Comparison of ENCODE assay signal across 8 cellular contexts in the genomic region with DNA sequence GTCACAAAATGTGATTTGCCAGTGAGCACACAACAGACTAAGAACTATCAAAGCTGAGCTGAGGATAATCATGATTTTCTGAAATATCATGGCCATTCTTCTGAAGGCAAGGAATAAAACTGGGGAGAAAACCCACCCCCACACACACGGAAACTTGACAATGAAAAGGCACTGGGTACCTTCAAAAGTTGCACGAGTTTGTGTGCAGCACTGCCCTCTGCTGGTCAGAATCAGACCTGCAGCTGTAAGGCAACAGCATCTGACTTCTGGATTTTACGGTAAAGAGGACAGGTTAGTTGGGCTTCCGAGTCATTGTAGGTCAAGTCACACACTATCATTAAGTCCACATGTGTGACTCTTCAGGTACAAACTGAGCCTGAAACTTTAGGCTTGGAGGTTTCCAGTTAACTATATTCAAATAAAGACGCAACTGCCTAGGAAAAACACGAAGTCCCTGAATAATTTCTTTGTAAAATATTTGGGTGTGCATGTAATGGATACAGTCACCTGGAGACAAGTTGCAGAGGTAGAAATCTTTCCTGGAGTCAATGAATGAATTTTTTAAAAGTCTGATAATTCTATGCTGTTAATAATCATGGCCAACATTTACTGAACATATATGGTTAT.
A peak's percentile ranks its signal among the peaks of the same experiment; 100 is the strongest.
DNase-seq lines count a peak whose midpoint lies in the region; ATAC-seq, FAIRE-seq and TF ChIP-seq lines count a peak whose summit lies in the region.

No MANE protein-coding gene starts in this region.

- no CpG with 5 or more reads among the region's 6 CpGs for WGBS in trophoblast cell (ENCODE audit: extremely low coverage, insufficient coverage, insufficient read length)

- H3K14ac ChIP-seq in trophoblast cell (ENCODE audit: low read length): no peak overlapping the region

- H3K4me3 Mint-ChIP-seq in activated naive CD4-positive, alpha-beta T cell treated with anti-CD3 and anti-CD28 coated beads for 36 hours: no peak overlapping the region

- peak; percentile 88 for ATAC-seq in upper lobe of right lung
- no peak for ATAC-seq in GM21619 (IDR thresholded peaks at IDR 0.05; ENCODE audit: unreplicated experiment)

- H3K9ac ChIP-seq in trophoblast cell (ENCODE audit: low read length): no peak overlapping the region

- H3K27ac ChIP-seq in trophoblast cell (ENCODE audit: low read depth, low read length): no peak overlapping the region
- no peak overlapping the region for H3K27ac ChIP-seq in upper lobe of right lung

- CTCF ChIA-PET in activated naive CD4-positive, alpha-beta T cell treated with anti-CD3 and anti-CD28 coated beads for 36 hours (lab: Charles Lee): interaction anchor here (0.6 to 5.3 kb wide), 15 partner anchors 10 to 290 kb away, joined by 3 to 32 read pairs (median 3); no protein-coding TSS in a partner anchor

- FAIRE-seq in HTR-8/SVneo (lab: Jason Lieb, UNC): peak; percentile 44

- H4K8ac ChIP-seq in trophoblast cell (ENCODE audit: low read depth, low read length): no peak overlapping the region

- H3K4me3 ChIP-seq in trophoblast cell (ENCODE audit: low read depth, low read length) (no peak overlapping the region), upper lobe of right lung (no peak overlapping the region)

- H2BK120ac ChIP-seq in trophoblast cell (ENCODE audit: insufficient read depth, low read length, poor library complexity): no peak overlapping the region

- no peak overlapping the region for H3K27ac Mint-ChIP-seq in activated naive CD4-positive, alpha-beta T cell treated with anti-CD3 and anti-CD28 coated beads for 36 hours

- no peak overlapping the region for H3K18ac ChIP-seq in trophoblast cell (ENCODE audit: low read length)

- H3K79me1 ChIP-seq in trophoblast cell (ENCODE audit: low read length): no peaks in the 10 kb centered on the region

- no peaks in the 10 kb centered on the region for H3K9me3 ChIP-seq in trophoblast cell (ENCODE audit: insufficient read depth, low read depth, low read length)
- H3K9me3 ChIP-seq in upper lobe of right lung: no peaks in the 10 kb centered on the region

- H3K27me3 ChIP-seq in trophoblast cell (ENCODE audit: insufficient read depth, low read length): no peaks in the 10 kb centered on the region
- peaks cover 5% of the 10 kb centered on the region for H3K27me3 ChIP-seq in upper lobe of right lung

- H3K23ac ChIP-seq in trophoblast cell (ENCODE audit: low read length): no peak overlapping the region

- H3K4me1 ChIP-seq in trophoblast cell (ENCODE audit: control insufficient read depth in 1 of 2, insufficient read depth in 2 of 2, low read length in 2 of 2) (no peaks in the 10 kb centered on the region), upper lobe of right lung (no peaks in the 10 kb centered on the region)

- no peak overlapping the region for H2BK5ac ChIP-seq in trophoblast cell (ENCODE audit: low read depth, low read length, poor library complexity)

- no peak overlapping the region for H4K91ac ChIP-seq in trophoblast cell (ENCODE audit: low read depth, low read length)

- H3K79me2 ChIP-seq in trophoblast cell (ENCODE audit: control insufficient read depth, insufficient read depth, low read length, poor library complexity): no peaks in the 10 kb centered on the region

- TF ChIP-seq CTCF in upper lobe of right lung (IDR thresholded peaks at IDR 0.05): peak; percentile 91

- H2AFZ ChIP-seq in trophoblast cell (ENCODE audit: insufficient read depth, low read length, poor library complexity): no peak overlapping the region

- H3K27me3 Mint-ChIP-seq in activated naive CD4-positive, alpha-beta T cell treated with anti-CD3 and anti-CD28 coated beads for 36 hours (ENCODE audit: low read depth): no peaks in the 10 kb centered on the region

- H3K4me1 Mint-ChIP-seq in activated naive CD4-positive, alpha-beta T cell treated with anti-CD3 and anti-CD28 coated beads for 36 hours (ENCODE audit: low read depth): no peaks in the 10 kb centered on the region

- H3K4me2 ChIP-seq in trophoblast cell (ENCODE audit: low read length): no peak overlapping the region

- in situ Hi-C loops in SK-MEL-5 (cut with HindIII; ENCODE audit: low pct_unique_long_range_greater_than_20kb, low sequenced_read_pairs): no loop called here

- H2AK5ac ChIP-seq in trophoblast cell (ENCODE audit: low read length): no peak overlapping the region

- no peak overlapping the region for H4K12ac ChIP-seq in trophoblast cell (ENCODE audit: low read depth, low read length)

- H3K9me3 Mint-ChIP-seq in activated naive CD4-positive, alpha-beta T cell treated with anti-CD3 and anti-CD28 coated beads for 36 hours: no peaks in the 10 kb centered on the region

- H3K36me3 ChIP-seq in trophoblast cell (ENCODE audit: control insufficient read depth in 1 of 2, insufficient read depth in 2 of 2, low read length in 2 of 2) (no peaks in the 10 kb centered on the region), upper lobe of right lung (no peaks in the 10 kb centered on the region)

- H3K4ac ChIP-seq in trophoblast cell (ENCODE audit: low read depth, low read length): no peak overlapping the region

- no peaks in the 10 kb centered on the region for H3K36me3 Mint-ChIP-seq in activated naive CD4-positive, alpha-beta T cell treated with anti-CD3 and anti-CD28 coated beads for 36 hours (ENCODE audit: low read depth)

- intact Hi-C loops in activated naive CD4-positive, alpha-beta T cell treated with anti-CD3 and anti-CD28 coated beads for 36 hours (cut with micrococcal nuclease): loop anchor here (1.0 to 5.0 kb wide), 4 partner anchors 155 to 831 kb away; no protein-coding TSS in a partner anchor
- intact Hi-C loops in head of caudate nucleus (cut with DNase I): loop anchor here (10.0 kb wide), 1 partner anchor 227 kb away; no protein-coding TSS in a partner anchor
- intact Hi-C loops in upper lobe of right lung (cut with DNase I): loop anchor here (10.0 kb wide), 1 partner anchor 293 kb away; no protein-coding TSS in a partner anchor

- H2BK12ac ChIP-seq in trophoblast cell (ENCODE audit: low read length): no peak overlapping the region

- DNase-seq in DMS79 treated with DMSO at 0.1 percent for 48 hours (lab: John Stamatoyannopoulos, UW) (peak; percentile 23), HTR-8/SVneo (ENCODE audit: insufficient read length, low spot score) (peak; percentile 46), SK-MEL-5 (ENCODE audit: low read depth, low spot score) (peak; percentile 75), head of caudate nucleus (peak; percentile 21 to 94 (median 84)), trophoblast cell (peak; percentile 56 to 91), upper lobe of right lung (peak; percentile 77)
- DNase-seq in activated naive CD4-positive, alpha-beta T cell treated with anti-CD3 and anti-CD28 coated beads for 36 hours: peak; percentile 92

Comparison
In these comparisons a context has a peak if more than half of its experiments do, and no peak if none do; other contexts are left out.
1. DNase-seq: peak in every context shown above with its lines; median percentile 92 in activated naive CD4-positive, alpha-beta T cell treated with anti-CD3 and anti-CD28 coated beads for 36 hours; 84 in head of caudate nucleus; 77 in upper lobe of right lung; 75 in SK-MEL-5; 74 in trophoblast cell; 46 in HTR-8/SVneo; 23 in DMS79 treated with DMSO at 0.1 percent for 48 hours.